In genomic region chr2:112055110-112055832, GRCh38 we compare ENCODE assay signal across 8 cellular contexts. TPM values are rescaled to one million over a fixed set of nuclear protein-coding genes. Genes with fewer than 3 reads are reported as not detected.
DNase-seq lines count a peak whose midpoint lies in the region; ATAC-seq and TF ChIP-seq lines count a peak whose summit lies in the region.

TMEM87B (plus strand) TSS chr2:112055269; CDS start chr2:112055592, 323 bp downstream.

- H3K4me2 ChIP-seq in OCI-LY1 (ENCODE audit: low read length): peak within 1 kb of the TSS; percentile 85

- DNase-seq in DMS 273 (lab: John Stamatoyannopoulos, UW; ENCODE audit: unreplicated experiment) (peak; percentile 98), HuH-7 (ENCODE audit: low spot score) (peak; percentile 81), activated T-cell treated with anti-CD3 and anti-CD28 coated beads for 1 hour (ENCODE audit: low read depth) (peak; percentile 98), epithelial cell of esophagus (ENCODE audit: low read depth) (peak; percentile 99), mucosa of gallbladder (ENCODE audit: low spot score) (peak; percentile 98)
- DNase-seq in stimulated activated CD8-positive, alpha-beta memory T cell treated with anti-CD3 and anti-CD28 coated beads, Interleukin-7, amount 100 ng/mL, for 1 hour (ENCODE audit: low read depth in 2 of 2): peak; percentile 94 to 95

- no peak for TF ChIP-seq CTCF in OCI-LY1 (IDR thresholded peaks at IDR 0.05; ENCODE audit: low read length)
- no peak for TF ChIP-seq CTCF in epithelial cell of esophagus (IDR thresholded peaks at IDR 0.05; ENCODE audit: insufficient read depth, low read depth, low read length, missing control alignments)

- peaks cover 22% of the 10 kb centered on the region for H3K4me1 ChIP-seq in OCI-LY1 (ENCODE audit: insufficient read depth, low read length, severe bottlenecking)

- no peak within 1 kb of the TSS for H2AFZ ChIP-seq in OCI-LY1 (ENCODE audit: low read length)

- H3F3A ChIP-seq in OCI-LY1 (ENCODE audit: insufficient read depth, low read length): no peaks in the 10 kb centered on the region

- H3K27me3 ChIP-seq in OCI-LY1 (ENCODE audit: insufficient read depth, low read length): no peaks in the 10 kb centered on the region

- H3K4me3 ChIP-seq in OCI-LY1 (ENCODE audit: low read depth, low read length, poor library complexity, severe bottlenecking) (peak within 1 kb of the TSS; percentile 96), epithelial cell of esophagus (ENCODE audit: low read length) (peak within 1 kb of the TSS; percentile 88)

- no peaks in the 10 kb centered on the region for H3K9me2 ChIP-seq in OCI-LY1 (ENCODE audit: low read depth, low read length)

- H3K36me3 ChIP-seq in OCI-LY1 (ENCODE audit: insufficient read depth, low read length): peaks cover 6% of the 10 kb centered on the region

- no peaks in the 10 kb centered on the region for H3K9me3 ChIP-seq in OCI-LY1 (ENCODE audit: low read length)

- peak within 1 kb of the TSS; percentile 81 for H3K27ac ChIP-seq in OCI-LY1 (ENCODE audit: low read depth, low read length, poor library complexity, severe bottlenecking)

- peak; percentile 58 for ATAC-seq in GM21515 (IDR thresholded peaks at IDR 0.05; ENCODE audit: unreplicated experiment)

- H3K9ac ChIP-seq in OCI-LY1 (ENCODE audit: low read length): peak within 1 kb of the TSS; percentile 79

- peaks cover 14% of the 10 kb centered on the region for H3K79me2 ChIP-seq in OCI-LY1 (ENCODE audit: insufficient read depth, low read length)

- H4K20me1 ChIP-seq in OCI-LY1 (ENCODE audit: insufficient read depth, low read length): no peaks in the 10 kb centered on the region

RNA-seq across cellular contexts. Expression of gene TMEM87B, which starts in this region (rescaled TPM):
- total RNA-seq in mucosa of gallbladder: 36.3 TPM

Comparison
In these comparisons a context has a peak if more than half of its experiments do, and no peak if none do; other contexts are left out.
1. Peak in every context shown above with its lines: DNase-seq, ATAC-seq, H3K4me3 ChIP-seq and H3K27ac ChIP-seq.